In the genomic region with DNA sequence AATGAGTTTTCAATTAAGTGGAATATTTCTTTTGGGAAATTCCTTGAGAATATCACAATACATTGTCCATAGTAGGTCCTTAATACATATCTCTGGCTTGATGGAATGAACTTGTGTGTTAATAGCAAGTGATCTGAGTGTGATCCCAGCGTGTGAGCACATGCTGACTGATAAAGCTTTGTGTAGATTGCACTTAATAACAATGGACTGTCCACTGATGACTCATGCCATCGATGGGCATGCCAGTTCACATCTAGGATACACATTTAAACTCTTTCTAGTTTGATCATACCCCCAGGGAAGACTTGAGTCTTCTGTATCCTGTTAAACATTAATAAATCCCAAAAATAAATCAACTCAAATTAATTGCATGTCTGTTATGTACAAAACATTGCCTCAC, we compare ENCODE assay signal across 17 cellular contexts.
DNase-seq lines count a peak whose midpoint lies in the region; ATAC-seq, FAIRE-seq and TF ChIP-seq lines count a peak whose summit lies in the region.
"Had no signal": no experiment of that assay in that cellular context is flagged by ENCODE, and none has a peak within 500 bp of the region (broad histone marks: within the 10 kb centered on the region; RNA-seq: fewer than 3 reads in every experiment).

No MANE protein-coding gene starts in this region.

- H4K20me1 ChIP-seq in hepatocyte (ENCODE audit: insufficient read depth, poor library complexity, severe bottlenecking) = no peaks in the 10 kb centered on the region

- 0% methylated on average over 2 of the region's 2 CpGs for WGBS in A549 (ENCODE audit: missing lambda C conversion rate)
- WGBS in hepatocyte (ENCODE audit: low lambda C conversion rate, missing lambda C conversion rate) = 50% methylated on average over 2 of the region's 2 CpGs

- H3K27ac ChIP-seq in A549 (no peak overlapping the region), hepatocyte (no peak overlapping the region)
- H3K27ac ChIP-seq: C4-2B had no signal

- TF ChIP-seq RAD21 in A549 (conservative IDR thresholded peaks at IDR 0.05 in 1 of 2, IDR thresholded peaks at IDR 0.05 in 1 of 2) = no peak

- no peak for DNase-seq in A549 (ENCODE audit: low read depth in 1 of 2, low spot score in 1 of 2)
- peak; percentile 7 for DNase-seq in Daoy (ENCODE audit: low read depth)
- DNase-seq in NCI-H2227 treated with DMSO at 0.1 percent for 48 hours (lab: John Stamatoyannopoulos, UW) = peak; percentile 5
- DNase-seq in bronchial epithelial cell (ENCODE audit: low read depth) = peak; percentile 94
- no peak for DNase-seq in KG1 (lab: John Stamatoyannopoulos, UW)
- DNase-seq in hepatocyte (ENCODE audit: low spot score) = no peak
- DNase-seq: Calu3, NCI-H1105, NCI-H2029 treated with DMSO at 0.1 percent for 48 hours, NCI-H226, NCI-H526, T-helper 2 cell had no signal

- no peaks in the 10 kb centered on the region for H3K9me2 ChIP-seq in hepatocyte (replicated peaks; ENCODE audit: insufficient read depth)

- POLR2A ChIA-PET in A549 (lab: Yijun Ruan, JAX) = no interaction called here

- CTCF ChIA-PET in A549 (lab: Yijun Ruan, JAX) = interaction anchor here (0.9 kb wide), 1 partner anchor 9 kb away, joined by 3 read pairs; no protein-coding TSS in a partner anchor

- no peaks in the 10 kb centered on the region for H3K79me2 ChIP-seq in hepatocyte

- H3K4me1 ChIP-seq in A549 (no peaks in the 10 kb centered on the region), hepatocyte (ENCODE audit: insufficient read depth) (no peaks in the 10 kb centered on the region)
- H3K4me1 ChIP-seq: HAP-1 had no signal

- H2AFZ ChIP-seq in hepatocyte = no peak overlapping the region

- no peak for TF ChIP-seq EP300 in A549 (IDR thresholded peaks at IDR 0.05)

- H3K27me3 ChIP-seq in bronchial epithelial cell (ENCODE audit: control insufficient read depth, insufficient read depth, low read length) = no peaks in the 10 kb centered on the region
- no peaks in the 10 kb centered on the region for H3K27me3 ChIP-seq in hepatocyte

- H3K4me3 ChIP-seq in A549 (no peak overlapping the region), bronchial epithelial cell (ENCODE audit: low read depth, low read length) (no peak overlapping the region), hepatocyte (no peak overlapping the region)
- H3K4me3 ChIP-seq: HAP-1 had no signal

- no peak overlapping the region for H3K4me2 ChIP-seq in A549
- H3K4me2 ChIP-seq in hepatocyte = no peak overlapping the region

- no peak for ATAC-seq in A549
- no peak for ATAC-seq in HG02885 (IDR thresholded peaks at IDR 0.05; ENCODE audit: poor library complexity, unreplicated experiment)
- no peak for ATAC-seq in HG03025 (IDR thresholded peaks at IDR 0.05; ENCODE audit: low FRiP score, unreplicated experiment)
- ATAC-seq: Panc1 had no signal

- H3K36me3 ChIP-seq in bronchial epithelial cell (ENCODE audit: control insufficient read depth, insufficient read depth, low read length) (no peaks in the 10 kb centered on the region), hepatocyte (replicated peaks; ENCODE audit: insufficient read depth, low read depth) (no peaks in the 10 kb centered on the region)
- H3K36me3 ChIP-seq: HAP-1 had no signal

- no peak for FAIRE-seq in A549 (lab: Jason Lieb, UNC)
- FAIRE-seq in bronchial epithelial cell (lab: Jason Lieb, UNC) = no peak

- TF ChIP-seq CTCF in A549 (IDR thresholded peaks at IDR 0.05) (no peak), bronchial epithelial cell (IDR thresholded peaks at IDR 0.05; ENCODE audit: insufficient read depth, low read length, severe bottlenecking) (no peak), hepatocyte (IDR thresholded peaks at IDR 0.05; ENCODE audit: poor library complexity) (no peak)

- no peak for TF ChIP-seq POLR2A in A549 (IDR thresholded peaks at IDR 0.05; ENCODE audit: low read length)

- no peaks in the 10 kb centered on the region for H3K9me3 ChIP-seq in A549
- H3K9me3 ChIP-seq in hepatocyte (ENCODE audit: low read depth) = no peaks in the 10 kb centered on the region
- H3K9me3 ChIP-seq: HAP-1 had no signal

TF ChIP-seq in A549, 52 proteins besides CTCF, POLR2A, EP300 and RAD21:
- TF ChIP-seq, protein P1, sequence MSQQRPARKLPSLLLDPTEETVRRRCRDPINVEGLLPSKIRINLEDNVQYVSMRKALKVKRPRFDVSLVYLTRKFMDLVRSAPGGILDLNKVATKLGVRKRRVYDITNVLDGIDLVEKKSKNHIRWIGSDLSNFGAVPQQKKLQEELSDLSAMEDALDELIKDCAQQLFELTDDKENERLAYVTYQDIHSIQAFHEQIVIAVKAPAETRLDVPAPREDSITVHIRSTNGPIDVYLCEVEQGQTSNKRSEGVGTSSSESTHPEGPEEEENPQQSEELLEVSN (IDR thresholded peaks at IDR 0.05; ENCODE audit: borderline replicate concordance, low read depth) = no peak
- no peak for TF ChIP-seq FOSL2 (IDR thresholded peaks at IDR 0.05)
- peak; percentile 47 for TF ChIP-seq FOSL2 (CRISPR knock-in tag; IDR thresholded peaks at IDR 0.05)

Comparison
In these comparisons a context has a peak if more than half of its experiments do, and no peak if none do; other contexts are left out.
1. DNase-seq: peak in Daoy (single experiment), NCI-H2227 treated with DMSO at 0.1 percent for 48 hours (single experiment) and bronchial epithelial cell (single experiment); none in A549 (0 of 2), KG1 (single experiment) and hepatocyte (single experiment).